In the genomic region with DNA sequence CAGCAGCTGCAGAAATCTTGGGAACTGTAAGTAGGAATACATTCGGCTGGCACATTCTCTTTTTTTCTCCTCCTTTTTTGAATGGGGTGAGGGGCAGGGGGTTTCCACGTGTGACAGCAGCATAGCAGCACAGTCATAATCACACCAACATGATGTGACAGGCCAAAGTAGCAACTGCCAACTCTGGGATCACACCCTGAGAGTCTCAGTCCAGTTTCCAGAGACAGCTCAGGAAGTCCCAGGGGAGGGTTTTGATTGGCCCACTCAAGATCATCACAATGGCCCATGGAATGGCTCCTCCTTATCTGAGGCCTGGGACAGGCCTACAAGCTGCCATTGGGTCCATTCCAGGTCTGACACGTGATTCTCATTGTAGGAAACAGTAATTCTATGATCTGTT, we compare ENCODE assay signal across 22 cellular contexts.
A peak's percentile ranks its signal among the peaks of the same experiment; 100 is the strongest.
DNase-seq lines count a peak whose midpoint lies in the region; ATAC-seq, FAIRE-seq and TF ChIP-seq lines count a peak whose summit lies in the region.
"Had no signal": no experiment of that assay in that cellular context is flagged by ENCODE, and none has a peak within 500 bp of the region (broad histone marks: within the 10 kb centered on the region; RNA-seq: fewer than 3 reads in every experiment).

No MANE protein-coding gene starts in this region.

- H3K9me3 ChIP-seq in GM12878 (replicated peaks; ENCODE audit: control insufficient read depth, insufficient read depth, low read length) (no peaks in the 10 kb centered on the region), heart right ventricle (no peaks in the 10 kb centered on the region), suprapubic skin (no peaks in the 10 kb centered on the region)

- H3K9ac ChIP-seq in GM12878 (ENCODE audit: control insufficient read depth, insufficient read depth, low read length) = no peak overlapping the region
- H3K9ac ChIP-seq: KMS-11 had no signal

- in situ Hi-C loops in GM12878 (cut with MboI) = no loop called here

- no peaks in the 10 kb centered on the region for H3K79me2 ChIP-seq in GM12878 (ENCODE audit: control insufficient read depth, insufficient read depth, low read length)

- TF ChIP-seq POLR2A in GM12878 (IDR thresholded peaks at IDR 0.05; ENCODE audit: low read depth, low read length) (no peak), suprapubic skin (IDR thresholded peaks at IDR 0.05) (no peak)

- H3K27ac ChIP-seq in GM12878 (ENCODE audit: control insufficient read depth, insufficient read depth) = no peak overlapping the region
- H3K27ac ChIP-seq in heart right ventricle = no peak overlapping the region
- peak overlapping the region; percentile 16 for H3K27ac ChIP-seq in suprapubic skin
- H3K27ac ChIP-seq: KMS-11, SK-N-MC had no signal

- FAIRE-seq in GM12878 (lab: Jason Lieb, UNC) = no peak
- FAIRE-seq: HTR-8/SVneo had no signal

- ATAC-seq in Right ventricle myocardium superior (ENCODE audit: poor library complexity) = peak; percentile 20
- ATAC-seq in GM12878 = peak; percentile 90
- peak in 5 of 8 donors; percentile 41 to 72 (median 53) for ATAC-seq in heart right ventricle
- no peak for ATAC-seq in GM19467 (IDR thresholded peaks at IDR 0.05; ENCODE audit: unreplicated experiment)

- H4K20me1 ChIP-seq in GM12878 (ENCODE audit: control insufficient read depth, insufficient read depth) = no peaks in the 10 kb centered on the region

- no peak overlapping the region for H3K4me3 ChIP-seq in GM12878
- H3K4me3 ChIP-seq in heart right ventricle = no peak overlapping the region
- H3K4me3 ChIP-seq in suprapubic skin = no peak overlapping the region
- H3K4me3 ChIP-seq: SK-N-MC had no signal

- no peak for TF ChIP-seq RAD21 in GM12878 (IDR thresholded peaks at IDR 0.05; ENCODE audit: insufficient read depth, low read depth, low read length)

- peak; percentile 78 to 84; a peak in 3 of 4 replicates for TF ChIP-seq EP300 in GM12878 (IDR thresholded peaks at IDR 0.05; ENCODE audit: borderline replicate concordance in 1 of 2, control insufficient read depth in 1 of 2, low read depth in 2 of 2, low read length in 2 of 2)
- no peak for TF ChIP-seq EP300 in suprapubic skin (IDR thresholded peaks at IDR 0.05)

- POLR2A ChIA-PET in GM12878 (lab: Charles Lee) = interaction anchor here (1.5 kb wide), 1 partner anchor 41 kb away, joined by 6 read pairs; no protein-coding TSS in a partner anchor

- H3K36me3 ChIP-seq in GM12878 (ENCODE audit: control insufficient read depth in 2 of 2, insufficient read depth in 2 of 2, low read length in 1 of 2) (no peaks in the 10 kb centered on the region), heart right ventricle (no peaks in the 10 kb centered on the region), suprapubic skin (no peaks in the 10 kb centered on the region)

- H3K27me3 ChIP-seq in GM12878 (replicated peaks in 1 of 2; ENCODE audit: control insufficient read depth in 2 of 2, insufficient read depth in 2 of 2, low read length in 1 of 2) = no peaks in the 10 kb centered on the region
- peaks cover 0 to 5% (median 0%) of the 10 kb centered on the region in 7 donors for H3K27me3 ChIP-seq in heart right ventricle
- H3K27me3 ChIP-seq in suprapubic skin = peaks cover 4% of the 10 kb centered on the region

- no peak for DNase-seq in Right ventricle myocardium superior
- DNase-seq in cardiac septum (ENCODE audit: low spot score) = no peak
- peak; percentile 17 for DNase-seq in GM12878 (ENCODE audit: low read depth, low spot score)
- DNase-seq in heart right ventricle = peak in 1 of 2 donors; percentile 37
- DNase-seq in suprapubic skin (ENCODE audit: low spot score in 2 of 2) = peak in 1 of 2 donors; percentile 77
- DNase-seq in cerebellar cortex (ENCODE audit: low spot score) = no peak
- DNase-seq in NCI-H510A (lab: John Stamatoyannopoulos, UW) = no peak
- DNase-seq: DMS53, GF-D8, GOT3, HCEC 1CT, MV-4-11, NCI-H1105 treated with DMSO at 0.1 percent for 48 hours, NCI-H2081 treated with DMSO at 0.1 percent for 48 hours, NCI-H2171 treated with DMSO at 0.1 percent for 48 hours, NCI-H526, OCI-M1, SHP77 had no signal

- TF ChIP-seq CTCF in GM12878 (IDR thresholded peaks at IDR 0.05 in 2 of 3, conservative IDR thresholded peaks at IDR 0.05 in 1 of 3; ENCODE audit: control insufficient read depth in 2 of 3, extremely low read depth in 1 of 3, insufficient read depth in 1 of 3, low read depth in 3 of 3, low read length in 3 of 3) (no peak), heart right ventricle (IDR thresholded peaks at IDR 0.05) (no peak), suprapubic skin (IDR thresholded peaks at IDR 0.05) (no peak)

- WGBS in GM12878 (ENCODE audit: insufficient coverage, insufficient replicate concordance, low lambda C conversion rate, missing lambda C conversion rate) = 3% methylated on average over 3 of the region's 3 CpGs
- 21% methylated on average over 3 of the region's 3 CpGs for WGBS in heart right ventricle, 2 donors
- WGBS in suprapubic skin = 21% methylated on average over 3 of the region's 3 CpGs

- no TSS peak for BruUV-seq in GM12878 (replicated peaks; lab: Mats Ljungman, UMichigan)

- CTCF ChIA-PET in GM12878 (lab: Yijun Ruan, JAX) = no interaction called here

- RAD21 ChIA-PET in GM12878 (lab: Charles Lee; ENCODE audit: unreplicated experiment) = interaction anchor here (2.4 kb wide), 1 partner anchor 40 kb away, joined by 23 read pairs; no protein-coding TSS in a partner anchor

- no peaks in the 10 kb centered on the region for H3K4me1 ChIP-seq in GM12878 (ENCODE audit: control insufficient read depth, insufficient read depth, low read length)
- H3K4me1 ChIP-seq in heart right ventricle = peaks cover 0 to 11% (median 6%) of the 10 kb centered on the region in 9 donors
- peaks cover 16% of the 10 kb centered on the region for H3K4me1 ChIP-seq in suprapubic skin

- no peak overlapping the region for H3K4me2 ChIP-seq in GM12878 (ENCODE audit: control insufficient read depth, insufficient read depth)
- H3K4me2 ChIP-seq: KMS-11 had no signal

- SMC1A ChIA-PET in GM12878 (lab: Charles Lee; ENCODE audit: uncharacterized antibody, unreplicated experiment) = interaction anchor here (0.6 to 2.2 kb wide), 3 partner anchors 12 to 413 kb away, joined by 3 to 19 read pairs (median 7); no protein-coding TSS in a partner anchor

- H2AFZ ChIP-seq in GM12878 (ENCODE audit: control insufficient read depth, low read depth, low read length) = no peak overlapping the region

- intact Hi-C loops in Right ventricle myocardium superior (cut with DNase I) (no loop called here), cardiac septum (cut with DNase I) (no loop called here), GM12878 (cut with micrococcal nuclease; ENCODE audit: unreplicated experiment) (loop anchor here (1.0 kb wide), 1 partner anchor 41 kb away; no protein-coding TSS in a partner anchor), heart right ventricle (cut with DNase I) (no loop called here)

TF ChIP-seq in GM12878, 131 proteins besides CTCF, POLR2A, EP300 and RAD21 (continues in another document):
- peak; percentile 64; the same call in 1 of the 2 replicates for TF ChIP-seq MTA2 (IDR thresholded peaks at IDR 0.05; ENCODE audit: low read depth)
- peak in 1 of 2 experiments; percentile 64; a peak in 3 of 4 replicates for TF ChIP-seq BHLHE40 (IDR thresholded peaks at IDR 0.05; ENCODE audit: borderline replicate concordance in 1 of 2, low read depth in 2 of 2, low read length in 1 of 2)
- TF ChIP-seq MYC (IDR thresholded peaks at IDR 0.05; ENCODE audit: insufficient read depth, insufficient read length, insufficient replicate concordance, low read length, severe bottlenecking) = no peak
- TF ChIP-seq, protein P1, sequence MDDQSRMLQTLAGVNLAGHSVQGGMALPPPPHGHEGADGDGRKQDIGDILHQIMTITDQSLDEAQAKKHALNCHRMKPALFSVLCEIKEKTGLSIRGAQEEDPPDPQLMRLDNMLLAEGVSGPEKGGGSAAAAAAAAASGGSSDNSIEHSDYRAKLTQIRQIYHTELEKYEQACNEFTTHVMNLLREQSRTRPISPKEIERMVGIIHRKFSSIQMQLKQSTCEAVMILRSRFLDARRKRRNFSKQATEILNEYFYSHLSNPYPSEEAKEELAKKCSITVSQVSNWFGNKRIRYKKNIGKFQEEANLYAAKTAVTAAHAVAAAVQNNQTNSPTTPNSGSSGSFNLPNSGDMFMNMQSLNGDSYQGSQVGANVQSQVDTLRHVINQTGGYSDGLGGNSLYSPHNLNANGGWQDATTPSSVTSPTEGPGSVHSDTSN (IDR thresholded peaks at IDR 0.05; ENCODE audit: insufficient replicate concordance, low read depth, low read length) = peak; percentile 46
- peak; percentile 82 for TF ChIP-seq IKZF1 (conservative IDR thresholded peaks at IDR 0.05)
- TF ChIP-seq, protein P2, sequence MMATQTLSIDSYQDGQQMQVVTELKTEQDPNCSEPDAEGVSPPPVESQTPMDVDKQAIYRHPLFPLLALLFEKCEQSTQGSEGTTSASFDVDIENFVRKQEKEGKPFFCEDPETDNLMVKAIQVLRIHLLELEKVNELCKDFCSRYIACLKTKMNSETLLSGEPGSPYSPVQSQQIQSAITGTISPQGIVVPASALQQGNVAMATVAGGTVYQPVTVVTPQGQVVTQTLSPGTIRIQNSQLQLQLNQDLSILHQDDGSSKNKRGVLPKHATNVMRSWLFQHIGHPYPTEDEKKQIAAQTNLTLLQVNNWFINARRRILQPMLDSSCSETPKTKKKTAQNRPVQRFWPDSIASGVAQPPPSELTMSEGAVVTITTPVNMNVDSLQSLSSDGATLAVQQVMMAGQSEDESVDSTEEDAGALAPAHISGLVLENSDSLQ (IDR thresholded peaks at IDR 0.05) = peak; percentile 85
- TF ChIP-seq DPF2 (IDR thresholded peaks at IDR 0.05) = peak; percentile 77; the same call in 1 of the 2 replicates
- no peak for TF ChIP-seq RCOR1 (conservative IDR thresholded peaks at IDR 0.05; ENCODE audit: low read depth, low read length)
- peak; percentile 73 to 79 for TF ChIP-seq IKZF2 (IDR thresholded peaks at IDR 0.05)
- TF ChIP-seq IRF4 (IDR thresholded peaks at IDR 0.05; ENCODE audit: low read depth, low read length) = peak; percentile 73; the same call in 1 of the 2 replicates
- peak; percentile 47; the same call in 1 of the 2 replicates for TF ChIP-seq BCL11A (IDR thresholded peaks at IDR 0.05; ENCODE audit: low read depth, low read length)
- TF ChIP-seq, protein P3, sequence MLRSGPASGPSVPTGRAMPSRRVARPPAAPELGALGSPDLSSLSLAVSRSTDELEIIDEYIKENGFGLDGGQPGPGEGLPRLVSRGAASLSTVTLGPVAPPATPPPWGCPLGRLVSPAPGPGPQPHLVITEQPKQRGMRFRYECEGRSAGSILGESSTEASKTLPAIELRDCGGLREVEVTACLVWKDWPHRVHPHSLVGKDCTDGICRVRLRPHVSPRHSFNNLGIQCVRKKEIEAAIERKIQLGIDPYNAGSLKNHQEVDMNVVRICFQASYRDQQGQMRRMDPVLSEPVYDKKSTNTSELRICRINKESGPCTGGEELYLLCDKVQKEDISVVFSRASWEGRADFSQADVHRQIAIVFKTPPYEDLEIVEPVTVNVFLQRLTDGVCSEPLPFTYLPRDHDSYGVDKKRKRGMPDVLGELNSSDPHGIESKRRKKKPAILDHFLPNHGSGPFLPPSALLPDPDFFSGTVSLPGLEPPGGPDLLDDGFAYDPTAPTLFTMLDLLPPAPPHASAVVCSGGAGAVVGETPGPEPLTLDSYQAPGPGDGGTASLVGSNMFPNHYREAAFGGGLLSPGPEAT (IDR thresholded peaks at IDR 0.05; ENCODE audit: low read depth) = peak; percentile 89
